Comparison of ENCODE assay signal across 1 cellular context in genomic region chr4:6640292-6641163, GRCh38.
TF ChIP-seq lines count a peak whose summit lies in the region.

Gene MRFAP1 (plus strand): TSS chr4:6640685. CDS start chr4:6640863, 178 bp downstream.

TF ChIP-seq in GM12878, 131 proteins besides CTCF, POLR2A, EP300 and RAD21 (continued from another document and continues in another):
- TF ChIP-seq ZNF687 (IDR thresholded peaks at IDR 0.05), result peak; percentile 94
- TF ChIP-seq MLLT1 (IDR thresholded peaks at IDR 0.05), result 0 out of 2 replicates have a peak, but pooled peaks have one; percentile 54
- peak; percentile 72 for TF ChIP-seq CREB1 (IDR thresholded peaks at IDR 0.05; ENCODE audit: low read depth)
- no peak for TF ChIP-seq PBX3 (IDR thresholded peaks at IDR 0.05; ENCODE audit: insufficient replicate concordance, low read depth, low read length)
- TF ChIP-seq SUZ12 (IDR thresholded peaks at IDR 0.05; ENCODE audit: unreplicated experiment), result no peak
- no peak for TF ChIP-seq RBBP5 (conservative IDR thresholded peaks at IDR 0.05)
- TF ChIP-seq HDAC2 (IDR thresholded peaks at IDR 0.05), result no peak
- 0 out of 2 replicates have a peak, but pooled peaks have one; percentile 24 for TF ChIP-seq TARDBP (IDR thresholded peaks at IDR 0.05; ENCODE audit: borderline replicate concordance)
- TF ChIP-seq TCF12 (IDR thresholded peaks at IDR 0.05; ENCODE audit: low read depth, low read length), result no peak; the same call in 1 of the 2 replicates
- TF ChIP-seq EED (IDR thresholded peaks at IDR 0.05; ENCODE audit: low read depth), result no peak
- TF ChIP-seq MAX (IDR thresholded peaks at IDR 0.05; ENCODE audit: low read depth, low read length), result no peak; the same call in none of the 2 replicates
- no peak for TF ChIP-seq ZZZ3 (IDR thresholded peaks at IDR 0.05; ENCODE audit: control insufficient read depth, insufficient read length, low read depth)
- no peak for TF ChIP-seq RAD51 (IDR thresholded peaks at IDR 0.05)
- TF ChIP-seq BRCA1 (IDR thresholded peaks at IDR 0.05; ENCODE audit: low read depth, low read length), result no peak
- peak; percentile 90 for TF ChIP-seq ATF3 (IDR thresholded peaks at IDR 0.05; ENCODE audit: borderline replicate concordance, extremely low read depth, low read depth, low read length)
- TF ChIP-seq IKZF2 (IDR thresholded peaks at IDR 0.05), result peak; percentile 30 to 52; a peak in 1 of 4 replicates
- no peak for TF ChIP-seq NR2C2 (IDR thresholded peaks at IDR 0.05; ENCODE audit: borderline replicate concordance, control insufficient read depth, insufficient read length, low read depth)
- no peak for TF ChIP-seq CHD2 (IDR thresholded peaks at IDR 0.05; ENCODE audit: borderline replicate concordance, low read depth, low read length)
- no peak for TF ChIP-seq NFYA (IDR thresholded peaks at IDR 0.05; ENCODE audit: borderline replicate concordance, low read depth, low read length)
- TF ChIP-seq LARP7 (IDR thresholded peaks at IDR 0.05), result no peak
- TF ChIP-seq BMI1 (IDR thresholded peaks at IDR 0.05; ENCODE audit: borderline replicate concordance), result no peak
- no peak for TF ChIP-seq SMARCA5 (IDR thresholded peaks at IDR 0.05)
- peak; percentile 66 for TF ChIP-seq RELB (IDR thresholded peaks at IDR 0.05; ENCODE audit: low read depth)
- TF ChIP-seq ESRRA (IDR thresholded peaks at IDR 0.05; ENCODE audit: low read length), result no peak
- no peak for TF ChIP-seq KAT2A (conservative IDR thresholded peaks at IDR 0.05; ENCODE audit: control insufficient read depth, low read depth, low read length)
- no peak for TF ChIP-seq SREBF2 (IDR thresholded peaks at IDR 0.05; ENCODE audit: low read length)
- TF ChIP-seq HDGF (IDR thresholded peaks at IDR 0.05), result 0 out of 2 replicates have a peak, but pooled peaks have one; percentile 17
- TF ChIP-seq CHD4 (IDR thresholded peaks at IDR 0.05), result no peak
- TF ChIP-seq ZNF592 (IDR thresholded peaks at IDR 0.05), result no peak
- TF ChIP-seq ZBTB11 (CRISPR knock-in tag; IDR thresholded peaks at IDR 0.05), result no peak
- peak; percentile 94 for TF ChIP-seq POLR2AphosphoS5 (IDR thresholded peaks at IDR 0.05; ENCODE audit: low read length)
- no peak for TF ChIP-seq TCF7 (IDR thresholded peaks at IDR 0.05; ENCODE audit: borderline replicate concordance)
- TF ChIP-seq HCFC1 (IDR thresholded peaks at IDR 0.05; ENCODE audit: low read length), result peak; percentile 66
- peak; percentile 100 for TF ChIP-seq E4F1 (IDR thresholded peaks at IDR 0.05; ENCODE audit: borderline replicate concordance, partially characterized antibody)
- TF ChIP-seq ZBED1 (IDR thresholded peaks at IDR 0.05; ENCODE audit: borderline replicate concordance), result peak; percentile 66; the same call in 1 of the 2 replicates
- TF ChIP-seq BACH1 (IDR thresholded peaks at IDR 0.05; ENCODE audit: borderline replicate concordance), result no peak
- no peak; the same call in 1 of the 2 replicates for TF ChIP-seq CBFB (IDR thresholded peaks at IDR 0.05; ENCODE audit: low read depth)
